26 cellular contexts compared by ENCODE assay signal in the genomic region with DNA sequence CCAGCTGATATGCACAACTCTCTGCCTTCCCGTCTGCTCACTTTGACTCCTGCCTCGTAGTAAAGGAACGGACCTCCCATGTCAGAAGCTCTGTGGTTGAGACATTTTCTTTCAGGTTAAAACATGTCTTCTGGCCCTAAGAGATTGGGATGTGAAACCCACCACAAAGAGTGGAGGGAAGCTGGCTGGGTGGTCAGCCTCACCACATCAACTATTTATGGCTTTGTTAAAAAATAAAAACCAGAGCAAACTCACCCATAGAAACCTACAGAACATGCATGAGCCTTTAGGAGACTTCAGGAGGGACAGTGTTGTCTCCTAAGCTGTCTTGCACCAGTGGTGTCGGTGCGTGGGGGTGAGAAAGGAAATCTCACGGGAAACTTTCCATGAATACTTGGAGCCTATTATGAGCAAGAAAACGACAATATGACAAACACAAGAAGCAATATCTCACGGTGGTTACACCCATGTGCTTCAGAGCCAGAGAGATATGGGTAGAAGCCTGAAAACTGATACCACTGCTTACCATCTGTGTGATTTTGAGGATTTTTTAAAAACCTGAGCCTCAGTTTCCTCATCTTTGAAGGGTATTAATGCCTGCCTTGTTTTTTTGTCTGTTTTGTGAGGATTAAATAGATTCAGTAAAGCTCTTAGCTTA.
A peak's percentile ranks its signal among the peaks of the same experiment; 100 is the strongest.
DNase-seq lines count a peak whose midpoint lies in the region; ATAC-seq, FAIRE-seq and TF ChIP-seq lines count a peak whose summit lies in the region.
"Had no signal": no experiment of that assay in that cellular context is flagged by ENCODE, and none has a peak within 500 bp of the region (broad histone marks: within the 10 kb centered on the region; RNA-seq: fewer than 3 reads in every experiment).

No MANE protein-coding gene starts in this region.

- POLR2A ChIA-PET in PC-3 (lab: Charles Lee; ENCODE audit: unreplicated experiment): no interaction called here

- in situ Hi-C loops in brain microvascular endothelial cell (cut with HindIII; ENCODE audit: low pct_ligation_motif_present, low sequenced_read_pairs): no loop called here

- DNase-seq in GM12865 (ENCODE audit: low read depth) (peak; percentile 68), keratinocyte (ENCODE audit: low read depth, low spot score) (no peak), PC-3 (no peak), brain microvascular endothelial cell (no peak)
- DNase-seq in effector memory CD8-positive, alpha-beta T cell: no peak
- DNase-seq: activated B cell treated with CpG ODN at 0.5 μM for 24 hours; activated CD4-positive, alpha-beta T cell treated with anti-CD3 and anti-CD28 coated beads, Interleukin-2, amount 50 U/mL, for 48 hours; CD8-positive, alpha-beta memory T cell; DMS153; GOT3; Kasumi-1; lower lobe of right lung; NCI-H1105; NCI-H2029; NCI-H345; NCI-H748 treated with DMSO at 0.1 percent for 48 hours; PC-9; right lobe of liver; SHP77; stimulated activated CD4-positive, alpha-beta T cell treated with anti-CD3 and anti-CD28 coated beads, Interleukin-12 subunit alpha, Interleukin-12 subunit beta, amount 100 ng/mL, for 4 hours; thyroid gland had no signal

- intact Hi-C loops in PC-3 (cut with micrococcal nuclease): no loop called here

- no peaks in the 10 kb centered on the region for H3K9me2 ChIP-seq in PC-3 (replicated peaks; ENCODE audit: low read length)

- H3K9me3 ChIP-seq in keratinocyte (ENCODE audit: control insufficient read depth, low read depth, low read length) (no peaks in the 10 kb centered on the region), PC-3 (ENCODE audit: low read length) (no peaks in the 10 kb centered on the region)
- H3K9me3 ChIP-seq: lower lobe of right lung, right lobe of liver, thyroid gland had no signal

- H3K4me2 ChIP-seq in keratinocyte (ENCODE audit: control insufficient read depth, extremely low read depth, insufficient read depth, low read depth, low read length) (no peak overlapping the region), PC-3 (ENCODE audit: low read length) (no peak overlapping the region)
- H3K4me2 ChIP-seq: PC-9 had no signal

- H3K36me3 Mint-ChIP-seq in effector memory CD8-positive, alpha-beta T cell (ENCODE audit: insufficient read depth): peaks cover 2% of the 10 kb centered on the region

- H3K4me3 Mint-ChIP-seq in effector memory CD8-positive, alpha-beta T cell: no peak overlapping the region
- H3K4me3 Mint-ChIP-seq: activated B cell treated with CpG ODN at 0.5 μM for 24 hours; stimulated activated naive CD8-positive, alpha-beta T cell treated with anti-CD3 and anti-CD28 coated beads, Interleukin-15, Interleukin-2, amounts not matched to agents 100 ng/mL and 50 ng/mL, for 24 hours had no signal

- H3K4me1 Mint-ChIP-seq in effector memory CD8-positive, alpha-beta T cell (ENCODE audit: low read depth in 2 of 2): peaks cover 10 to 12% of the 10 kb centered on the region in 2 donors

- H3K4me3 ChIP-seq in GM12865 (ENCODE audit: low read depth, low read length) (no peak overlapping the region), keratinocyte (ENCODE audit: control insufficient read depth in 2 of 3, extremely low read depth in 1 of 3, insufficient read depth in 2 of 3, low read depth in 1 of 3, low read length in 3 of 3) (no peak overlapping the region), PC-3 (ENCODE audit: low read length) (no peak overlapping the region), brain microvascular endothelial cell (ENCODE audit: low read depth, low read length) (no peak overlapping the region)
- H3K4me3 ChIP-seq: lower lobe of right lung, PC-9, right lobe of liver, thyroid gland had no signal

- no TSS peak for BruUV-seq in PC-3 (replicated peaks; lab: Mats Ljungman, UMichigan)

- no peak for FAIRE-seq in keratinocyte (lab: Jason Lieb, UNC)
- FAIRE-seq: HepG2 had no signal

- TF ChIP-seq CTCF in GM12865 (IDR thresholded peaks at IDR 0.05; ENCODE audit: insufficient read depth, low read depth, low read length, missing control alignments): no peak
- no peak for TF ChIP-seq CTCF in keratinocyte (optimal IDR thresholded peaks at IDR 0.05 in 1 of 3, IDR thresholded peaks at IDR 0.05 in 1 of 3, conservative IDR thresholded peaks at IDR 0.05 in 1 of 3; ENCODE audit: extremely low read depth in 1 of 3, insufficient read depth in 2 of 3, low read length in 3 of 3)
- no peak for TF ChIP-seq CTCF in PC-3 (conservative IDR thresholded peaks at IDR 0.05; ENCODE audit: low read depth, low read length)
- no peak for TF ChIP-seq CTCF in brain microvascular endothelial cell (IDR thresholded peaks at IDR 0.05; ENCODE audit: low read depth, low read length, missing control alignments)

- H2AFZ ChIP-seq in keratinocyte (ENCODE audit: control insufficient read depth, low read length) (peak overlapping the region; percentile 10), PC-3 (ENCODE audit: low read length) (no peak overlapping the region)
- H2AFZ ChIP-seq: PC-9 had no signal

- H3K79me2 ChIP-seq in keratinocyte (ENCODE audit: control insufficient read depth, insufficient read depth, low read length): no peaks in the 10 kb centered on the region
- H3K79me2 ChIP-seq in PC-3 (ENCODE audit: low read length): no peaks in the 10 kb centered on the region

- H3K27ac ChIP-seq in keratinocyte (ENCODE audit: control insufficient read depth, insufficient read depth, low read length) (no peak overlapping the region), PC-3 (ENCODE audit: low read length) (no peak overlapping the region), brain microvascular endothelial cell (no peak overlapping the region)
- H3K27ac ChIP-seq: lower lobe of right lung, PC-9, right lobe of liver, thyroid gland had no signal

- H3K4me1 ChIP-seq in keratinocyte (ENCODE audit: control insufficient read depth, extremely low read depth, insufficient read depth, low read length): no peaks in the 10 kb centered on the region
- H3K4me1 ChIP-seq in PC-3 (ENCODE audit: insufficient read depth, low read length): no peaks in the 10 kb centered on the region
- H3K4me1 ChIP-seq: lower lobe of right lung, right lobe of liver had no signal

- dilution Hi-C loops in keratinocyte (cut with MboI; ENCODE audit: extremely low pct_ligation_motif_present, low sequenced_read_pairs): no loop called here

- H3K9ac ChIP-seq in keratinocyte (ENCODE audit: control insufficient read depth, extremely low read depth, insufficient read depth, low read length) (no peak overlapping the region), PC-3 (ENCODE audit: low read length) (no peak overlapping the region)

- H4K20me1 ChIP-seq in keratinocyte (ENCODE audit: control insufficient read depth, extremely low read depth, insufficient read depth, low read length): no peaks in the 10 kb centered on the region
- no peaks in the 10 kb centered on the region for H4K20me1 ChIP-seq in PC-3 (ENCODE audit: low read length)

- peak overlapping the region in 1 of 2 donors; percentile 39 for H3K27ac Mint-ChIP-seq in effector memory CD8-positive, alpha-beta T cell
- H3K27ac Mint-ChIP-seq: activated B cell treated with CpG ODN at 0.5 μM for 24 hours; stimulated activated naive CD8-positive, alpha-beta T cell treated with anti-CD3 and anti-CD28 coated beads, Interleukin-15, Interleukin-2, amounts not matched to agents 100 ng/mL and 50 ng/mL, for 24 hours had no signal

- no peaks in the 10 kb centered on the region for H3K9me3 Mint-ChIP-seq in effector memory CD8-positive, alpha-beta T cell
- H3K9me3 Mint-ChIP-seq: activated B cell treated with CpG ODN at 0.5 μM for 24 hours; central memory CD8-positive, alpha-beta T cell; stimulated activated naive CD8-positive, alpha-beta T cell treated with anti-CD3 and anti-CD28 coated beads, Interleukin-15, Interleukin-2, amounts not matched to agents 100 ng/mL and 50 ng/mL, for 24 hours had no signal

- no peaks in the 10 kb centered on the region for H3F3A ChIP-seq in PC-3 (ENCODE audit: low read length, unreplicated experiment)

- peaks cover 18 to 23% of the 10 kb centered on the region in 2 donors for H3K27me3 Mint-ChIP-seq in effector memory CD8-positive, alpha-beta T cell

- CTCF ChIA-PET in PC-3 (lab: Charles Lee): no interaction called here

- no peaks in the 10 kb centered on the region for H3K9me1 ChIP-seq in keratinocyte (ENCODE audit: control insufficient read depth, extremely low read depth, insufficient read depth, low read length)

- H3K36me3 ChIP-seq in keratinocyte (ENCODE audit: control insufficient read depth in 2 of 2, extremely low read depth in 1 of 2, insufficient read depth in 2 of 2, low read length in 2 of 2): no peaks in the 10 kb centered on the region
- H3K36me3 ChIP-seq in PC-3 (ENCODE audit: low read depth, low read length): no peaks in the 10 kb centered on the region
- H3K36me3 ChIP-seq in brain microvascular endothelial cell (replicated peaks): no peaks in the 10 kb centered on the region
- H3K36me3 ChIP-seq: lower lobe of right lung, right lobe of liver, thyroid gland had no signal

- ATAC-seq in GM18873 (IDR thresholded peaks at IDR 0.05; ENCODE audit: low FRiP score, unreplicated experiment) (peak; percentile 34), HG02884 (IDR thresholded peaks at IDR 0.05; ENCODE audit: unreplicated experiment) (peak; percentile 66), PC-3 (no peak)
- no peak for ATAC-seq in effector memory CD8-positive, alpha-beta T cell (replicated peaks)
- ATAC-seq: HepG2, lower lobe of right lung, right lobe of liver had no signal

- H3K27me3 ChIP-seq in keratinocyte (ENCODE audit: control insufficient read depth, extremely low read depth, insufficient read depth, low read length) (no peaks in the 10 kb centered on the region), PC-3 (ENCODE audit: low read length) (no peaks in the 10 kb centered on the region), brain microvascular endothelial cell (replicated peaks) (no peaks in the 10 kb centered on the region)
- H3K27me3 ChIP-seq: right lobe of liver, thyroid gland had no signal

Comparison
In these comparisons a context has a peak if more than half of its experiments do, and no peak if none do; other contexts are left out.
1. ATAC-seq: peak in GM18873 (single experiment) and HG02884 (single experiment); none in PC-3 (single experiment) and effector memory CD8-positive, alpha-beta T cell (single experiment).